27 cellular contexts compared by ENCODE assay signal in the genomic region with DNA sequence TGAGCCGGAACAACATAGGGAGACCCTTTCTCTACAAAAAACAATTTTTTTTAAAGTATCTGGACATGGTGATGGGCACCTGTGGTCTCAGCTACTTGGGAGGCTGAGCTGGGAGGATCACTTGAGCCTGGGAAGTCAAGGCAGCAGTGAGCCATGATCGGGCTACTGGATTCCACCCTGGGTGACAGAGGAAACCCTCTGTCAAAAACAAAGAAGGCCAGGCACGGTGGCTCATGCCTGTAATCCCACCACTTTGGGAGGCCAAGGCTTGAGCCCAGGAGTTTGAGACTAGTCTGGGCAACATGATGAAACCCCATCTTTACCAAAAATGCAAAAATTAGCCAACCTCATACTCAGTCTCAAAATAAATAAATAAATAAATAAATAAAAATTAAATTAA. TPM values are rescaled to one million over a fixed set of nuclear protein-coding genes. Genes with fewer than 3 reads are reported as not detected.
"Had no signal": no experiment of that assay in that cellular context is flagged by ENCODE, and none has a peak within 500 bp of the region (broad histone marks: within the 10 kb centered on the region; RNA-seq: fewer than 3 reads in every experiment).

No MANE protein-coding gene starts in this region.

- DNase-seq: naive thymus-derived CD4-positive, alpha-beta T cell; natural killer cell; occipital lobe; ovary; posterior cingulate gyrus; psoas muscle; right cardiac atrium; right lobe of liver; sigmoid colon; small intestine; stimulated activated CD4-positive, alpha-beta T cell treated with anti-CD3 and anti-CD28 coated beads, Interleukin-15, amount 100 ng/mL, for 24 hours; stimulated activated CD4-positive, alpha-beta T cell treated with anti-CD3 and anti-CD28 coated beads, Interleukin-2, amount 100 ng/mL, for 24 hours; stimulated activated CD4-positive, alpha-beta T cell treated with anti-CD3 and anti-CD28 coated beads, Interleukin-2, amount 100 ng/mL, for 48 hours; stimulated activated CD4-positive, alpha-beta T cell treated with anti-CD3 and anti-CD28 coated beads, Interleukin-4, amount 100 ng/mL, for 24 hours; stimulated activated naive B cell treated with anti-CD40 and anti-IgM and Interleukin-4, amounts not matched to agents 10 μg/mL and 1 μg/mL and 100 μg/mL, for 72 hours; stimulated activated naive CD4-positive, alpha-beta T cell treated with Interleukin-2 at 50 U/mL for 16 hours; stomach; transverse colon; upper lobe of left lung had no signal

- H3K9me3 Mint-ChIP-seq: naive thymus-derived CD4-positive, alpha-beta T cell; natural killer cell; nephron; neural progenitor cell; stimulated activated effector memory CD8-positive, alpha-beta T cell treated with anti-CD3 and anti-CD28 coated beads, Interleukin-12 subunit alpha, Interleukin-12 subunit beta, amount 100 ng/mL, for 72 hours; stimulated activated naive B cell treated with anti-CD40 and anti-IgM and Interleukin-4, amounts not matched to agents 10 μg/mL and 1 μg/mL and 100 μg/mL, for 72 hours; stimulated activated naive CD8-positive, alpha-beta T cell treated with anti-CD3 and anti-CD28 coated beads, Interleukin-15, Interleukin-2, amounts not matched to agents 100 ng/mL and 50 ng/mL, for 24 hours had no signal

- H3K36me3 ChIP-seq: neural progenitor cell, ovary, right lobe of liver, sigmoid colon, stomach, tibial artery, transverse colon, upper lobe of left lung, vagina had no signal

- H3K4me3 Mint-ChIP-seq: naive thymus-derived CD4-positive, alpha-beta T cell; natural killer cell; nephron; neural progenitor cell; stimulated activated effector memory CD8-positive, alpha-beta T cell treated with anti-CD3 and anti-CD28 coated beads, Interleukin-12 subunit alpha, Interleukin-12 subunit beta, amount 100 ng/mL, for 72 hours; stimulated activated naive B cell treated with anti-CD40 and anti-IgM and Interleukin-4, amounts not matched to agents 10 μg/mL and 1 μg/mL and 100 μg/mL, for 72 hours; stimulated activated naive CD8-positive, alpha-beta T cell treated with anti-CD3 and anti-CD28 coated beads, Interleukin-15, Interleukin-2, amounts not matched to agents 100 ng/mL and 50 ng/mL, for 24 hours had no signal

- H3K4me1 Mint-ChIP-seq: natural killer cell; neural progenitor cell; stimulated activated effector memory CD8-positive, alpha-beta T cell treated with anti-CD3 and anti-CD28 coated beads, Interleukin-12 subunit alpha, Interleukin-12 subunit beta, amount 100 ng/mL, for 72 hours; stimulated activated naive B cell treated with anti-CD40 and anti-IgM and Interleukin-4, amounts not matched to agents 10 μg/mL and 1 μg/mL and 100 μg/mL, for 72 hours had no signal

- H3K9ac ChIP-seq: neural progenitor cell, parathyroid adenoma had no signal

- H3K27ac ChIP-seq: neural progenitor cell, ovary, parathyroid adenoma, right lobe of liver, sigmoid colon, stomach, tibial artery, transverse colon, upper lobe of left lung, vagina had no signal

- H3K9me3 ChIP-seq: ovary, psoas muscle, right lobe of liver, sigmoid colon, stomach, tibial artery, transverse colon, upper lobe of left lung, vagina had no signal

- H2AFZ ChIP-seq: neural progenitor cell, parathyroid adenoma had no signal

- H3K27ac Mint-ChIP-seq: naive thymus-derived CD4-positive, alpha-beta T cell; natural killer cell; neural progenitor cell; progenitor cell of endocrine pancreas; stimulated activated effector memory CD8-positive, alpha-beta T cell treated with anti-CD3 and anti-CD28 coated beads, Interleukin-12 subunit alpha, Interleukin-12 subunit beta, amount 100 ng/mL, for 72 hours; stimulated activated naive B cell treated with anti-CD40 and anti-IgM and Interleukin-4, amounts not matched to agents 10 μg/mL and 1 μg/mL and 100 μg/mL, for 72 hours; stimulated activated naive CD8-positive, alpha-beta T cell treated with anti-CD3 and anti-CD28 coated beads, Interleukin-15, Interleukin-2, amounts not matched to agents 100 ng/mL and 50 ng/mL, for 24 hours had no signal

- H3K36me3 Mint-ChIP-seq: naive thymus-derived CD4-positive, alpha-beta T cell; natural killer cell; neural progenitor cell; stimulated activated effector memory CD8-positive, alpha-beta T cell treated with anti-CD3 and anti-CD28 coated beads, Interleukin-12 subunit alpha, Interleukin-12 subunit beta, amount 100 ng/mL, for 72 hours; stimulated activated naive B cell treated with anti-CD40 and anti-IgM and Interleukin-4, amounts not matched to agents 10 μg/mL and 1 μg/mL and 100 μg/mL, for 72 hours had no signal

- H3K4me1 ChIP-seq: neural progenitor cell, parathyroid adenoma had no signal

- H3K27me3 ChIP-seq: ovary, right lobe of liver, sigmoid colon, stomach, tibial artery, transverse colon, upper lobe of left lung, vagina had no signal

- H3K4me2 ChIP-seq: neural progenitor cell had no signal

- H3K27me3 Mint-ChIP-seq: stimulated activated naive CD8-positive, alpha-beta T cell treated with anti-CD3 and anti-CD28 coated beads, Interleukin-15, Interleukin-2, amounts not matched to agents 100 ng/mL and 50 ng/mL, for 24 hours had no signal

- H3K79me2 ChIP-seq: parathyroid adenoma had no signal

- H3K4me3 ChIP-seq: neural progenitor cell, ovary, psoas muscle, right lobe of liver, sigmoid colon, stomach, tibial artery, transverse colon, upper lobe of left lung, vagina had no signal

RNA-seq across cellular contexts. Expression of a gene that starts 47.0 kb away (rescaled TPM):
- total RNA-seq: vagina had no signal
